In the genomic region with DNA sequence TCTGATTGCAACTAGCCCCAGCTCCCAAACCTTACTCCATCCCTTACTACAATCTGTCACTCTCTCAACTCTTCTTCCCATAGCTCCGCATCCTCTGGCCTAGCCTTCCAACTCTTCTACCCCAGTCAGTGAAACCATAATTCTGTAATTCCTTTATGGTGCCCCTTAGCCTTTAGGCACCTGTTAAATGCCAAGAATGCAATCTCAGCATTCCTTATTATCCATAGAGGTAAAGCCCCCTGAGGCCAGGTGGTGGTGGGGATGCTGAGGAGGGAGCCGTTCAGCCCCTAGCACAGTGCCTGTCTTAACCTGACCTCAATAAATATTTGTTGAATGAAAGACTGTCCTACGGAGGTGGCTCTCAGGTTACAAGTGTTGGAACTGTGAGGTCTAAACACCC, we compare ENCODE assay signal across 16 cellular contexts. TPM values are rescaled to one million over a fixed set of nuclear protein-coding genes. Genes with fewer than 3 reads are reported as not detected.
"Had no signal": no experiment of that assay in that cellular context is flagged by ENCODE, and none has a peak within 500 bp of the region (broad histone marks: within the 10 kb centered on the region; RNA-seq: fewer than 3 reads in every experiment).

No MANE protein-coding gene starts in this region.

- H3K27me3 ChIP-seq: tibial nerve had no signal

- ATAC-seq: activated CD8-positive, alpha-beta T cell treated with anti-CD3 and anti-CD28 coated beads for 36 hours; activated T-cell treated with anti-CD3 and anti-CD28 coated beads, Interleukin-2, amount 50 U/mL, for 4 hours; effector memory CD8-positive, alpha-beta T cell; natural killer cell treated with Interleukin-12 subunit alpha and Interleukin-12 subunit beta and Interleukin-15 and Interleukin-18, amount 100 ng/mL, for 72 hours; sciatic nerve; T-helper 17 cell; WTC11 had no signal

- H3K4me3 ChIP-seq: tibial nerve had no signal

- DNase-seq: activated CD4-positive, alpha-beta T cell treated with anti-CD3 and anti-CD28 coated beads for 4 hours; activated CD8-positive, alpha-beta T cell treated with anti-CD3 and anti-CD28 coated beads for 36 hours; activated effector memory CD4-positive, alpha-beta T cell treated with anti-CD3 and anti-CD28 coated beads, Interleukin-2, amount 50 U/mL, for 16 hours; activated T-cell treated with anti-CD3 and anti-CD28 coated beads, Interleukin-2, amount 50 U/mL, for 4 hours; effector memory CD8-positive, alpha-beta T cell; mesendoderm; stimulated activated CD4-positive, alpha-beta T cell treated with anti-CD3 and anti-CD28 coated beads, Interleukin-12 subunit alpha, Interleukin-12 subunit beta, amount 100 ng/mL, for 4 hours; stimulated activated CD4-positive, alpha-beta T cell treated with anti-CD3 and anti-CD28 coated beads, Interleukin-2, amount 100 ng/mL, for 24 hours; T-helper 17 cell had no signal

- H3K9me3 ChIP-seq: tibial nerve had no signal

RNA-seq across cellular contexts. Expression of a gene that starts 14.0 kb away (rescaled TPM):
- total RNA-seq: activated CD8-positive, alpha-beta T cell treated with anti-CD3 and anti-CD28 coated beads for 36 hours; activated T-cell treated with anti-CD3 and anti-CD28 coated beads, Interleukin-2, amount 50 U/mL, for 4 hours; natural killer cell treated with Interleukin-12 subunit alpha and Interleukin-12 subunit beta and Interleukin-15 and Interleukin-18, amount 100 ng/mL, for 72 hours; T-helper 17 cell had no signal

RNA-seq across cellular contexts. Expression of a gene that starts 21.8 kb away (rescaled TPM):
- total RNA-seq: activated CD8-positive, alpha-beta T cell treated with anti-CD3 and anti-CD28 coated beads for 36 hours; activated T-cell treated with anti-CD3 and anti-CD28 coated beads, Interleukin-2, amount 50 U/mL, for 4 hours; frontal cortex; liver; natural killer cell treated with Interleukin-12 subunit alpha and Interleukin-12 subunit beta and Interleukin-15 and Interleukin-18, amount 100 ng/mL, for 72 hours; posterior vena cava had no signal
- polyA plus RNA-seq: liver had no signal

RNA-seq across cellular contexts. Expression of a gene that starts 48.2 kb away (rescaled TPM):
- total RNA-seq: activated CD8-positive, alpha-beta T cell treated with anti-CD3 and anti-CD28 coated beads for 36 hours; activated T-cell treated with anti-CD3 and anti-CD28 coated beads, Interleukin-2, amount 50 U/mL, for 4 hours; liver; natural killer cell treated with Interleukin-12 subunit alpha and Interleukin-12 subunit beta and Interleukin-15 and Interleukin-18, amount 100 ng/mL, for 72 hours; posterior vena cava; T-helper 17 cell had no signal
- polyA plus RNA-seq: liver had no signal

RNA-seq across cellular contexts. Expression of a gene that starts 59.6 kb away (rescaled TPM):
- total RNA-seq: T-helper 17 cell had no signal
